9 cellular contexts compared by ENCODE assay signal in the genomic region with DNA sequence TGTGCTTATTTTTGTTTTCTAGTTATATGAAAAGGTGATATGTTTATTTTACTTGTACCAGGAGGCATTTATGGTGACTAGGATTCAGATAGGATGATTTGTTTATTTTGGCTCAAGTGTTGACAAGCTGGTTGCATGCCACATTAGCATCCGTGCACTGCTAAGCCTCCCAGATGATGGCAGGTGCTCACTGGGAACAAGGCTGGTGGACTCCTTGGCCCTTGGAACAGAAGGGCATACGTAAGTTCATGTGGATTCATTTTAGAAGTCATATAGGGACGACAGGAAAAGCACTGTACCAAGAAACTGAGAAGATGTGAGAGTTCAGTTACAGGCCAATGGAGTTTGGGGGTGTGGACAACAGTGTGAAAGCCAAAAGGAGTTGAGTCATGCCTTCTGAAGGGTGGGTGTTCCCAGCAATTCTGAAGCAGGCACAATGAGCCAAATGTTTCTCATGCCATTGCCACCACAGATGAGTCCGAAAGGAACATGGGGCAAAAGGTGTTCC.
DNase-seq lines count a peak whose midpoint lies in the region; ATAC-seq and TF ChIP-seq lines count a peak whose summit lies in the region.
"Had no signal": no experiment of that assay in that cellular context is flagged by ENCODE, and none has a peak within 500 bp of the region (broad histone marks: within the 10 kb centered on the region; RNA-seq: fewer than 3 reads in every experiment).

No MANE protein-coding gene starts in this region.

- peaks cover 10% of the 10 kb centered on the region for H3K4me1 Mint-ChIP-seq in activated CD4-positive, alpha-beta T cell treated with anti-CD3 and anti-CD28 coated beads, Interleukin-2, amount 10 ng/mL, durations not matched to agents 7 days and 5 days
- peaks cover 30% of the 10 kb centered on the region for H3K4me1 Mint-ChIP-seq in MCF 10A (ENCODE audit: insufficient read depth, unreplicated experiment)
- peaks cover 7 to 14% of the 10 kb centered on the region in 2 donors for H3K4me1 Mint-ChIP-seq in natural killer cell

- no peaks in the 10 kb centered on the region for H3K36me3 Mint-ChIP-seq in activated CD4-positive, alpha-beta T cell treated with anti-CD3 and anti-CD28 coated beads, Interleukin-2, amount 10 ng/mL, durations not matched to agents 7 days and 5 days (ENCODE audit: low read depth)
- no peaks in the 10 kb centered on the region for H3K36me3 Mint-ChIP-seq in MCF 10A (ENCODE audit: insufficient read depth, unreplicated experiment)
- no peaks in the 10 kb centered on the region for H3K36me3 Mint-ChIP-seq in natural killer cell

- no peaks in the 10 kb centered on the region for H3K27me3 Mint-ChIP-seq in activated CD4-positive, alpha-beta T cell treated with anti-CD3 and anti-CD28 coated beads, Interleukin-2, amount 10 ng/mL, durations not matched to agents 7 days and 5 days
- H3K27me3 Mint-ChIP-seq in MCF 10A (ENCODE audit: insufficient read depth, unreplicated experiment) (no peaks in the 10 kb centered on the region), natural killer cell (ENCODE audit: low read depth in 2 of 2) (no peaks in the 10 kb centered on the region)

- DNase-seq in activated CD4-positive, alpha-beta T cell treated with anti-CD3 and anti-CD28 coated beads for 48 hours, result peak; percentile 15
- no peak for DNase-seq in activated CD4-positive, alpha-beta T cell treated with anti-CD3 and anti-CD28 coated beads, Interleukin-2, amount 10 ng/mL, durations not matched to agents 7 days and 5 days
- peak; percentile 33 to 85 for DNase-seq in NCI-H2081 (lab: John Stamatoyannopoulos, UW)
- peak; percentile 94 for DNase-seq in MCF 10A (ENCODE audit: unreplicated experiment)
- no peak for DNase-seq in natural killer cell
- DNase-seq in NCI-H524 treated with DMSO at 0.1 percent for 48 hours (lab: John Stamatoyannopoulos, UW), result no peak
- DNase-seq in SK-N-DZ (ENCODE audit: low spot score), result no peak

- CTCF ChIA-PET in activated CD4-positive, alpha-beta T cell treated with anti-CD3 and anti-CD28 coated beads, Interleukin-2, amount 10 ng/mL, durations not matched to agents 7 days and 5 days (lab: Charles Lee), result interaction anchor here (0.8 kb wide), 1 partner anchor 63 kb away, joined by 3 read pairs; no protein-coding TSS in a partner anchor
- CTCF ChIA-PET in MCF 10A (lab: Yijun Ruan, JAX), result interaction anchor here (0.9 kb wide), 1 partner anchor 19 kb away, joined by 3 read pairs; no protein-coding TSS in a partner anchor

- no peaks in the 10 kb centered on the region for H3K9me3 Mint-ChIP-seq in activated CD4-positive, alpha-beta T cell treated with anti-CD3 and anti-CD28 coated beads, Interleukin-2, amount 10 ng/mL, durations not matched to agents 7 days and 5 days
- H3K9me3 Mint-ChIP-seq in MCF 10A (ENCODE audit: unreplicated experiment), result no peaks in the 10 kb centered on the region
- no peaks in the 10 kb centered on the region for H3K9me3 Mint-ChIP-seq in natural killer cell
- H3K9me3 Mint-ChIP-seq: neural crest cell had no signal

- no peak overlapping the region for H3K4me3 Mint-ChIP-seq in activated CD4-positive, alpha-beta T cell treated with anti-CD3 and anti-CD28 coated beads, Interleukin-2, amount 10 ng/mL, durations not matched to agents 7 days and 5 days
- H3K4me3 Mint-ChIP-seq in MCF 10A (ENCODE audit: unreplicated experiment) (peak overlapping the region; percentile 36), natural killer cell (no peak overlapping the region)
- H3K4me3 Mint-ChIP-seq: neural crest cell had no signal

- no TSS peak for BruUV-seq in MCF 10A (replicated peaks; lab: Mats Ljungman, UMichigan)

- POLR2A ChIA-PET in activated CD4-positive, alpha-beta T cell treated with anti-CD3 and anti-CD28 coated beads, Interleukin-2, amount 10 ng/mL, durations not matched to agents 7 days and 5 days (lab: Charles Lee), result no interaction called here
- POLR2A ChIA-PET in MCF 10A (lab: Yijun Ruan, JAX), result no interaction called here

- H3K27ac Mint-ChIP-seq in activated CD4-positive, alpha-beta T cell treated with anti-CD3 and anti-CD28 coated beads, Interleukin-2, amount 10 ng/mL, durations not matched to agents 7 days and 5 days, result no peak overlapping the region
- H3K27ac Mint-ChIP-seq in MCF 10A (ENCODE audit: low read depth, unreplicated experiment), result peak overlapping the region; percentile 54
- H3K27ac Mint-ChIP-seq in natural killer cell, result peak overlapping the region in 1 of 2 donors; percentile 11

- TF ChIP-seq CTCF in MCF 10A (IDR thresholded peaks at IDR 0.05; ENCODE audit: unreplicated experiment) (no peak), natural killer cell (IDR thresholded peaks at IDR 0.05) (no peak)

- intact Hi-C loops in MCF 10A (cut with micrococcal nuclease), result loop anchor here (5.0 kb wide), 1 partner anchor 164 kb away; the partner anchor contains the start of gene PHLPP1
- intact Hi-C loops in natural killer cell (cut with micrococcal nuclease), result no loop called here

- peak; percentile 55 to 83 (median 72) for ATAC-seq in natural killer cell
- ATAC-seq in GM18498 (IDR thresholded peaks at IDR 0.05; ENCODE audit: unreplicated experiment), result no peak

Comparison
In these comparisons a context has a peak if more than half of its experiments do, and no peak if none do; other contexts are left out.
1. DNase-seq: peak in activated CD4-positive, alpha-beta T cell treated with anti-CD3 and anti-CD28 coated beads for 48 hours (single experiment), NCI-H2081 (2 of 2) and MCF 10A (single experiment); none in activated CD4-positive, alpha-beta T cell treated with anti-CD3 and anti-CD28 coated beads, Interleukin-2, amount 10 ng/mL, durations not matched to agents 7 days and 5 days (single experiment), natural killer cell (single experiment), NCI-H524 treated with DMSO at 0.1 percent for 48 hours (single experiment) and SK-N-DZ (single experiment).